ENCODE assay signal across 1 cellular context in the genomic region with DNA sequence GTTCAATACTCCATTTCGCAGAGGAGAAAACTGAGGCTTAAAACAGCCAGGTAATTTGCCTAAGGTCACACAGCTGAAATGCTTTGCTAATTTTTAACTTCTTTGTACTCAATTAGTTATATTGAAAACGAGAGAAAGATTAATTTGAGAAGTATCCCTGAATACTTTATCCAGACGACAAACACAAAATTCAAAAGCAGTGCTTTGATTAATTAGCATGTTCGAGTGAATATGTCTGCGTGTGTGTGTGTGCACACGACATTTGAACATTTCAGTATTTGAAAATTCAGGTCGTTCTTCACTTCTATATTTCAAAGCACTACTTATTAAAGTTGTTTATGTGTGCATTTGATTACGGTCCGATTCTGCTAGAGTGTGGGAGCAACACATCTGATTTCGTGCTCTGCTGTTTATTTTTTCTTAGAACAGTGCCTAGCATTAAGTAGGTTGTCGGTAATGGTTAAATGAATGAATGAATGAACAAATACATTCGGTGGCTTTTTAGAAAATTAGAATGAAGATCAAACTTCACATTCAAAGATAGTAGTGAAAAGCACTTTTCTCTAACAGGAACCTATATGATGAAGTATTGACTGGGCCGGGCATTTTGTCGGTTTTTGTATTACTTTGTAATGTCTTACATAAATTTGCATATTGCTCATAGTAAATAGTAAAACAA.
TF ChIP-seq lines count a peak whose summit lies in the region.

No MANE protein-coding gene starts in this region.

TF ChIP-seq in K562, 482 proteins besides CTCF, POLR2A, EP300 and RAD21 (continued from another document and continues in another):
- TF ChIP-seq CHD7 (IDR thresholded peaks at IDR 0.05; ENCODE audit: low read depth, low read length) (no peak), PHB (CRISPR knock-in tag; IDR thresholded peaks at IDR 0.05) (no peak), FOSL1 (tag; conservative IDR thresholded peaks at IDR 0.05) (no peak), PML (IDR thresholded peaks at IDR 0.05; ENCODE audit: low read length) (no peak), ELF2 (CRISPR knock-in tag; IDR thresholded peaks at IDR 0.05) (no peak), MCM7 (IDR thresholded peaks at IDR 0.05) (no peak), JUND (IDR thresholded peaks at IDR 0.05; ENCODE audit: borderline replicate concordance, low read depth, low read length) (no peak), JUND (tag; IDR thresholded peaks at IDR 0.05; ENCODE audit: borderline replicate concordance, low read depth, low read length) (no peak), FOXP4 (CRISPR knock-in tag; IDR thresholded peaks at IDR 0.05; ENCODE audit: borderline replicate concordance) (no peak), ARID3A (IDR thresholded peaks at IDR 0.05; ENCODE audit: borderline replicate concordance, low read depth, low read length) (0 out of 2 replicates have a peak, but pooled peaks have one; percentile 7), SIX5 (IDR thresholded peaks at IDR 0.05; ENCODE audit: borderline replicate concordance in 1 of 2, insufficient read depth in 1 of 2, low read depth in 1 of 2, low read length in 2 of 2) (no peak), ZNF512 (tag; IDR thresholded peaks at IDR 0.05) (no peak), ARNT (IDR thresholded peaks at IDR 0.05) (0 out of 4 replicates have a peak, but pooled peaks of 1 of the 2 experiments have one; percentile 45), ZNF583 (CRISPR knock-in tag; IDR thresholded peaks at IDR 0.05) (no peak), NFE2 (IDR thresholded peaks at IDR 0.05; ENCODE audit: low read depth) (peak; percentile 9; the same call in 1 of the 2 replicates), SMC3 (conservative IDR thresholded peaks at IDR 0.05; ENCODE audit: insufficient read depth, low read depth, low read length) (no peak), ZNF318 (IDR thresholded peaks at IDR 0.05; ENCODE audit: borderline replicate concordance in 1 of 2, low read depth in 1 of 2) (no peak), RBM25 (IDR thresholded peaks at IDR 0.05; ENCODE audit: low read depth, low read length, severe bottlenecking) (peak; percentile 91), ZNF134 (CRISPR knock-in tag; conservative IDR thresholded peaks at IDR 0.05) (no peak), RBM14 (IDR thresholded peaks at IDR 0.05; ENCODE audit: borderline replicate concordance, insufficient read depth, low read depth, low read length) (no peak), ZNF282 (CRISPR knock-in tag; IDR thresholded peaks at IDR 0.05) (no peak), GATAD2A (IDR thresholded peaks at IDR 0.05) (no peak), GABPB2 (CRISPR knock-in tag; conservative IDR thresholded peaks at IDR 0.05) (no peak), BHLHE40 (IDR thresholded peaks at IDR 0.05; ENCODE audit: low read length) (no peak), SAP30 (IDR thresholded peaks at IDR 0.05; ENCODE audit: borderline replicate concordance, insufficient read depth, low read depth, low read length, poor library complexity, severe bottlenecking) (no peak), RCOR1 (IDR thresholded peaks at IDR 0.05; ENCODE audit: borderline replicate concordance in 1 of 2, low read depth in 2 of 2, low read length in 2 of 2) (peak in 1 of 2 experiments; percentile 82; a peak in 2 of 4 replicates)
